ENCODE assay signal across 8 cellular contexts in the genomic region with DNA sequence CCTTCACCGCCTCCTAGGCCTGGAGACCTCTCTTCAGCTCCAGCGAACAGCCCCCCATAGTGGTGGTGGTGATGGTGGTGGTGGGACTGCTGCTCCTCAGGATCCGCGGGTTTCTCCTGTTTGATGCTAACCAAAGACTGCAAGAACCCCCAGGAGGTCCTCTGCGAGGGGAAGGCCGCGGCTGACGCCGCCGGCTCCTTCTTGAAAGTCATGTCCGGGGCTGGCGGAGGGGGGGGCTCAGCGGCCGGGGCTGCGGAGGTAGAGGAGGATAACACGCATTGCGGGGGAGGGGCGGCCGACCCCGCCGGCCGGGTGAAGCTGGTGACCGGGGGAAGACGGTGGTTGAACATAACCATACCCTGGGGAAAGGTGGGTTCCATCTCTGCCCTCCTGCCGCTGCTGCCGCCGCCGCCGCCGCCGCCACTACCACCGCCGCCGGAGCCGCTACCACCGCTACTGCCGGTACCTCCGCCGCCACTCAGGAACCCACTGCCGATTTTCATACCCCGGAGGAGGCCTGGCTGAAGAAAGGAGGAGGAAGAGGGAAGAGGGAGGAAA. TPM values are rescaled to one million over a fixed set of nuclear protein-coding genes. Genes with fewer than 3 reads are reported as not detected.
DNase-seq lines count a peak whose midpoint lies in the region; ATAC-seq and TF ChIP-seq lines count a peak whose summit lies in the region.

No MANE protein-coding gene starts in this region.

- peak overlapping the region; percentile 97 for H3K4me3 ChIP-seq in ACC112 (ENCODE audit: low read depth, low read length)

- H3K27me3 Mint-ChIP-seq in activated CD4-positive, alpha-beta T cell treated with anti-CD3 and anti-CD28 coated beads, Interleukin-2, amount 10 ng/mL, durations not matched to agents 24 days and 14 days, result peaks cover 8% of the 10 kb centered on the region
- H3K27me3 Mint-ChIP-seq in endothelial cell (ENCODE audit: unreplicated experiment), result peaks cover 3% of the 10 kb centered on the region
- no peaks in the 10 kb centered on the region for H3K27me3 Mint-ChIP-seq in naive B cell
- no peaks in the 10 kb centered on the region for H3K27me3 Mint-ChIP-seq in stimulated activated naive CD8-positive, alpha-beta T cell treated with anti-CD3 and anti-CD28 coated beads, Interleukin-15, Interleukin-2, amounts not matched to agents 100 ng/mL and 50 ng/mL, for 24 hours

- TF ChIP-seq CTCF in endothelial cell (IDR thresholded peaks at IDR 0.05; ENCODE audit: unreplicated experiment), result no peak

- peak overlapping the region; percentile 53 for H3K27ac ChIP-seq in ACC112 (ENCODE audit: low read depth, low read length)

- peak overlapping the region; percentile 95 for H3K27ac Mint-ChIP-seq in activated CD4-positive, alpha-beta T cell treated with anti-CD3 and anti-CD28 coated beads, Interleukin-2, amount 10 ng/mL, durations not matched to agents 24 days and 14 days
- H3K27ac Mint-ChIP-seq in endothelial cell (ENCODE audit: unreplicated experiment) (no peak overlapping the region), naive B cell (peak overlapping the region; percentile 33 to 96 (median 90))
- H3K27ac Mint-ChIP-seq in stimulated activated naive CD8-positive, alpha-beta T cell treated with anti-CD3 and anti-CD28 coated beads, Interleukin-15, Interleukin-2, amounts not matched to agents 100 ng/mL and 50 ng/mL, for 24 hours, result peak overlapping the region; percentile 97

- H2AFZ ChIP-seq in ACC112 (ENCODE audit: low read length, unreplicated experiment), result peak overlapping the region; percentile 99

- H3K4me1 ChIP-seq in ACC112 (ENCODE audit: control insufficient read depth, insufficient read depth, low read length, unreplicated experiment), result peaks cover 52% of the 10 kb centered on the region

- no peaks in the 10 kb centered on the region for H3K9me3 Mint-ChIP-seq in activated CD4-positive, alpha-beta T cell treated with anti-CD3 and anti-CD28 coated beads, Interleukin-2, amount 10 ng/mL, durations not matched to agents 24 days and 14 days
- H3K9me3 Mint-ChIP-seq in endothelial cell (ENCODE audit: unreplicated experiment) (no peaks in the 10 kb centered on the region), naive B cell (no peaks in the 10 kb centered on the region)
- no peaks in the 10 kb centered on the region for H3K9me3 Mint-ChIP-seq in stimulated activated naive CD8-positive, alpha-beta T cell treated with anti-CD3 and anti-CD28 coated beads, Interleukin-15, Interleukin-2, amounts not matched to agents 100 ng/mL and 50 ng/mL, for 24 hours

- peaks cover 50% of the 10 kb centered on the region for H3K4me1 Mint-ChIP-seq in activated CD4-positive, alpha-beta T cell treated with anti-CD3 and anti-CD28 coated beads, Interleukin-2, amount 10 ng/mL, durations not matched to agents 24 days and 14 days
- H3K4me1 Mint-ChIP-seq in endothelial cell (ENCODE audit: unreplicated experiment), result peaks cover 52% of the 10 kb centered on the region
- peaks cover 44 to 48% (median 46%) of the 10 kb centered on the region in 3 donors for H3K4me1 Mint-ChIP-seq in naive B cell
- H3K4me1 Mint-ChIP-seq in stimulated activated naive CD8-positive, alpha-beta T cell treated with anti-CD3 and anti-CD28 coated beads, Interleukin-15, Interleukin-2, amounts not matched to agents 100 ng/mL and 50 ng/mL, for 24 hours (ENCODE audit: low read depth), result peaks cover 60% of the 10 kb centered on the region

- peaks cover 44% of the 10 kb centered on the region for H3K36me3 Mint-ChIP-seq in activated CD4-positive, alpha-beta T cell treated with anti-CD3 and anti-CD28 coated beads, Interleukin-2, amount 10 ng/mL, durations not matched to agents 24 days and 14 days (ENCODE audit: low read depth)
- H3K36me3 Mint-ChIP-seq in endothelial cell (ENCODE audit: low read depth, unreplicated experiment) (peaks cover 12% of the 10 kb centered on the region), naive B cell (peaks cover 7 to 13% of the 10 kb centered on the region in 2 donors)
- peaks cover 46% of the 10 kb centered on the region for H3K36me3 Mint-ChIP-seq in stimulated activated naive CD8-positive, alpha-beta T cell treated with anti-CD3 and anti-CD28 coated beads, Interleukin-15, Interleukin-2, amounts not matched to agents 100 ng/mL and 50 ng/mL, for 24 hours (ENCODE audit: low read depth)

- intact Hi-C loops in activated CD4-positive, alpha-beta T cell treated with anti-CD3 and anti-CD28 coated beads, Interleukin-2, amount 10 ng/mL, durations not matched to agents 24 days and 14 days (cut with micrococcal nuclease), result loop anchor here (2.0 kb wide), 1 partner anchor 54 kb away; no protein-coding TSS in a partner anchor

- H3K27me3 ChIP-seq in ACC112 (ENCODE audit: insufficient read depth, low read length), result no peaks in the 10 kb centered on the region

- peak overlapping the region; percentile 90 for H3K4me3 Mint-ChIP-seq in activated CD4-positive, alpha-beta T cell treated with anti-CD3 and anti-CD28 coated beads, Interleukin-2, amount 10 ng/mL, durations not matched to agents 24 days and 14 days
- H3K4me3 Mint-ChIP-seq in endothelial cell (ENCODE audit: unreplicated experiment) (peak overlapping the region; percentile 100), naive B cell (peak overlapping the region; percentile 93 to 100 (median 98))
- peak overlapping the region; percentile 96 for H3K4me3 Mint-ChIP-seq in stimulated activated naive CD8-positive, alpha-beta T cell treated with anti-CD3 and anti-CD28 coated beads, Interleukin-15, Interleukin-2, amounts not matched to agents 100 ng/mL and 50 ng/mL, for 24 hours

- DNase-seq in activated CD4-positive, alpha-beta T cell treated with anti-CD3 and anti-CD28 coated beads, Interleukin-2, amount 10 ng/mL, durations not matched to agents 24 days and 14 days, result peak; percentile 85
- DNase-seq in endothelial cell (ENCODE audit: low spot score) (peak; percentile 47), naive B cell (peak; percentile 3), GOT3 (lab: John Stamatoyannopoulos, UW) (no peak)

- H3K36me3 ChIP-seq in ACC112 (ENCODE audit: insufficient read depth, low read length), result peaks cover 33% of the 10 kb centered on the region

- ATAC-seq in GM18909 (IDR thresholded peaks at IDR 0.05; ENCODE audit: poor library complexity, unreplicated experiment), result peak; percentile 22
- peak; percentile 31 for ATAC-seq in HG03196 (IDR thresholded peaks at IDR 0.05; ENCODE audit: unreplicated experiment)
- ATAC-seq in naive B cell (ENCODE audit: low read depth in 2 of 2), result peak; percentile 38 to 39

- H3K79me2 ChIP-seq in ACC112 (ENCODE audit: control insufficient read depth, insufficient read depth, low read length, unreplicated experiment), result peaks cover 50% of the 10 kb centered on the region

RNA-seq across cellular contexts. Expression of a gene that starts 0.6 kb away (rescaled TPM):
- 19.0 and 20.4 TPM in 2 replicates for total RNA-seq in activated CD4-positive, alpha-beta T cell treated with anti-CD3 and anti-CD28 coated beads, Interleukin-2, amount 10 ng/mL, durations not matched to agents 24 days and 14 days
- 35.1 TPM for total RNA-seq in endothelial cell (ENCODE audit: unreplicated experiment)
- polyA plus RNA-seq in naive B cell (ENCODE audit: low read depth in 6 of 6), result 10 to 100 TPM; 36.0 to 45.9 (median 39.9) TPM
